22 cellular contexts compared by ENCODE assay signal in genomic region chr20:58194176-58194796, GRCh38. TPM values are rescaled to one million over a fixed set of nuclear protein-coding genes. Genes with fewer than 3 reads are reported as not detected.
"Had no signal": no experiment of that assay in that cellular context is flagged by ENCODE, and none has a peak within 500 bp of the region (broad histone marks: within the 10 kb centered on the region; RNA-seq: fewer than 3 reads in every experiment).

No MANE protein-coding gene starts in this region.

- H3K27me3 ChIP-seq: pancreas had no signal

- DNase-seq: activated CD4-positive, alpha-beta T cell treated with anti-CD3 and anti-CD28 coated beads for 1 hour; activated CD8-positive, alpha-beta memory T cell treated with anti-CD3 and anti-CD28 coated beads for 24 hours; activated CD8-positive, alpha-beta memory T cell treated with anti-CD3 and anti-CD28 coated beads, Interleukin-2, amount 50 U/mL, for 48 hours; activated gamma-delta T cell; activated T-cell treated with anti-CD3 and anti-CD28 coated beads, Interleukin-2, amount 50 U/mL, for 72 hours; effector CD8-positive, alpha-beta T cell; head of caudate nucleus; kidney glomerular epithelial cell; pancreas; sigmoid colon; stimulated activated naive B cell treated with anti-CD40 and anti-IgM and Interleukin-4, amounts not matched to agents 10 μg/mL and 1 μg/mL and 100 μg/mL, for 72 hours had no signal

- H3K27ac ChIP-seq: pancreas, sigmoid colon, VCaP had no signal

- H3K4me3 ChIP-seq: pancreas, sigmoid colon had no signal

- H3K9me3 ChIP-seq: pancreas, sigmoid colon had no signal

- H3K4me1 ChIP-seq: pancreas, sigmoid colon had no signal

- H3K36me3 ChIP-seq: pancreas, sigmoid colon had no signal

RNA-seq across cellular contexts. Expression of gene ANKRD60, which starts 34.2 kb away (rescaled TPM):
- total RNA-seq: activated T-cell treated with anti-CD3 and anti-CD28 coated beads, Interleukin-2, amount 50 U/mL, for 72 hours; bronchial epithelial cell; cerebellum; esophagus mucosa; frontal cortex; liver; mesenteric fat pad; naive thymus-derived CD8-positive, alpha-beta T cell; pancreas; ureter had no signal
- polyA plus RNA-seq: adipose tissue; liver; naive thymus-derived CD8-positive, alpha-beta T cell; pancreas; sigmoid colon; thymus had no signal
